Comparison of ENCODE assay signal across 21 cellular contexts in genomic region chr11:79579063-79579462, GRCh38.
"Had no signal": no experiment of that assay in that cellular context is flagged by ENCODE, and none has a peak within 500 bp of the region (broad histone marks: within the 10 kb centered on the region; RNA-seq: fewer than 3 reads in every experiment).

No MANE protein-coding gene starts in this region.

- H3K4me3 ChIP-seq: colonic mucosa, esophagus squamous epithelium, gastrocnemius medialis, heart right ventricle, left lung, lower lobe of right lung had no signal

- DNase-seq: colonic mucosa; cortex of kidney; effector CD8-positive, alpha-beta T cell; effector memory CD8-positive, alpha-beta T cell; endodermal cell; erythroblast; esophagus squamous epithelium; foreskin fibroblast; foreskin melanocyte; gastrocnemius medialis; glutamatergic neuron; head of caudate nucleus; heart right ventricle; hippocampal formation; left cardiac atrium; left lung; left ventricle myocardium superior; lower lobe of right lung; mesenchymal stem cell; midbrain; naive thymus-derived CD4-positive, alpha-beta T cell had no signal
